27 cellular contexts compared by ENCODE assay signal in the genomic region with DNA sequence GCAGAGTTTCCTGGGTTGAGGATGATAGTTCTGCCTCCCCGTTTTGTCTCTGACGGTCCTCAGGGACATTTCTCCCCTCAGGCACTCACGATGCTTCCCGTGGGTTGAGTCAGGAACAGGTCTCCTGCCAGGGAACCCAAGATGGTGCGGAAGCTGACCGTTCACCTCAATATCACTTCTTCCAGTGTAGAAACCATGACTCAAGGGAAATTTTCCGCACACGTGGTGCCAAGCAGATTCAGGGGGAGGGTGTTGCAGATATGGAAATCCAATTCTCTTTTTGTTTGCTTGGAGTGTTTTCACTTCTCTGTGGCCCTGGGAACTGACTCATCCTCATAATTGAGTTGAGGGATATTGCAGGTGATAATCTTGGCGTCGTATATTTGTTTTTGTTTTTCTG. TPM values are rescaled to one million over a fixed set of nuclear protein-coding genes. Genes with fewer than 3 reads are reported as not detected.
DNase-seq lines count a peak whose midpoint lies in the region; ATAC-seq, FAIRE-seq and TF ChIP-seq lines count a peak whose summit lies in the region.
"Had no signal": no experiment of that assay in that cellular context is flagged by ENCODE, and none has a peak within 500 bp of the region (broad histone marks: within the 10 kb centered on the region; RNA-seq: fewer than 3 reads in every experiment).

No MANE protein-coding gene starts in this region.

- ATAC-seq in A549 (peak; percentile 44 to 47; a peak in 2 of 6 replicates), HG03342 (IDR thresholded peaks at IDR 0.05; ENCODE audit: unreplicated experiment) (no peak)
- no peak for ATAC-seq in stimulated activated effector memory CD8-positive, alpha-beta T cell treated with anti-CD3 and anti-CD28 coated beads, Interleukin-12 subunit alpha, Interleukin-12 subunit beta, amount 100 ng/mL, for 72 hours
- ATAC-seq: activated naive CD8-positive, alpha-beta T cell treated with anti-CD3 and anti-CD28 coated beads, Interleukin-2, amount 50 U/mL, for 24 hours; activated T-cell treated with anti-CD3 and anti-CD28 coated beads, Interleukin-2, amount 50 U/mL, for 4 hours; naive thymus-derived CD8-positive, alpha-beta T cell; Right ventricle myocardium inferior; SK-N-SH treated with all-trans-retinoic acid at 6 μM for 48 hours; stimulated activated naive CD8-positive, alpha-beta T cell treated with anti-CD3 and anti-CD28 coated beads, Interleukin-15, Interleukin-2, amounts not matched to agents 100 U/mL and 50 U/mL, for 24 hours had no signal

- H3K4me3 ChIP-seq in A549 (no peak overlapping the region), fibroblast of mammary gland (ENCODE audit: control insufficient read depth, low read depth, low read length) (no peak overlapping the region)
- H3K4me3 ChIP-seq: BLaER1, testis had no signal

- no peak for TF ChIP-seq POLR2A in A549 (IDR thresholded peaks at IDR 0.05; ENCODE audit: low read length)
- TF ChIP-seq POLR2A in H54 (IDR thresholded peaks at IDR 0.05; ENCODE audit: low read depth, low read length) = no peak

- WGBS in A549 (ENCODE audit: missing lambda C conversion rate) = under 1% methylated on average over 10 of the region's 10 CpGs

- no peaks in the 10 kb centered on the region for H3K36me3 Mint-ChIP-seq in stimulated activated effector memory CD8-positive, alpha-beta T cell treated with anti-CD3 and anti-CD28 coated beads, Interleukin-12 subunit alpha, Interleukin-12 subunit beta, amount 100 ng/mL, for 72 hours
- H3K36me3 Mint-ChIP-seq: naive thymus-derived CD8-positive, alpha-beta T cell had no signal

- CTCF ChIA-PET in A549 (lab: Yijun Ruan, JAX) = no interaction called here

- no peak for TF ChIP-seq CTCF in A549 (IDR thresholded peaks at IDR 0.05)
- no peak for TF ChIP-seq CTCF in fibroblast of mammary gland (conservative IDR thresholded peaks at IDR 0.05; ENCODE audit: control insufficient read depth, insufficient read depth, low read depth, low read length)

- peak overlapping the region; percentile 49; the same call in 2 of the 3 replicates for H3K4me2 ChIP-seq in A549
- H3K4me2 ChIP-seq: BLaER1 had no signal

- no peak overlapping the region for H3K4me3 Mint-ChIP-seq in stimulated activated effector memory CD8-positive, alpha-beta T cell treated with anti-CD3 and anti-CD28 coated beads, Interleukin-12 subunit alpha, Interleukin-12 subunit beta, amount 100 ng/mL, for 72 hours
- H3K4me3 Mint-ChIP-seq: activated CD4-positive, alpha-beta T cell treated with anti-CD3 and anti-CD28 coated beads, Interleukin-2, amount 10 ng/mL, durations not matched to agents 24 days and 14 days; activated naive CD8-positive, alpha-beta T cell treated with anti-CD3 and anti-CD28 coated beads, Interleukin-2, amount 50 U/mL, for 24 hours; activated T-cell treated with anti-CD3 and anti-CD28 coated beads, Interleukin-2, amount 50 U/mL, for 4 hours; naive thymus-derived CD8-positive, alpha-beta T cell had no signal

- TF ChIP-seq EP300 in A549 (IDR thresholded peaks at IDR 0.05) = no peak

- DNase-seq in A549 (ENCODE audit: low read depth in 1 of 2, low spot score in 1 of 2) (peak in 1 of 2 experiments; percentile 30), H54 (ENCODE audit: insufficient read length, low spot score) (no peak), RPMI8226 (peak; percentile 2), fibroblast of mammary gland (ENCODE audit: low read depth) (peak; percentile 36), NCI-H187 (lab: John Stamatoyannopoulos, UW) (no peak), NCI-H526 (lab: John Stamatoyannopoulos, UW) (no peak)
- no peak for DNase-seq in stimulated activated effector memory CD8-positive, alpha-beta T cell treated with anti-CD3 and anti-CD28 coated beads, Interleukin-12 subunit alpha, Interleukin-12 subunit beta, amount 100 ng/mL, for 72 hours (ENCODE audit: low spot score in 2 of 2)
- DNase-seq: ACHN; activated CD4-positive, alpha-beta T cell treated with anti-CD3 and anti-CD28 coated beads, Interleukin-2, amount 10 ng/mL, durations not matched to agents 24 days and 14 days; activated gamma-delta T cell treated with Interleukin-2 at 50 U/mL for 16 hours; activated naive CD8-positive, alpha-beta T cell treated with anti-CD3 and anti-CD28 coated beads, Interleukin-2, amount 50 U/mL, for 24 hours; activated T-cell treated with anti-CD3 and anti-CD28 coated beads, Interleukin-2, amount 50 U/mL, for 4 hours; DMS79; naive thymus-derived CD8-positive, alpha-beta T cell; NCI-H2171 treated with DMSO at 0.1 percent for 48 hours; NCI-H69; occipital lobe; stimulated activated naive CD8-positive, alpha-beta T cell treated with anti-CD3 and anti-CD28 coated beads, Interleukin-15, Interleukin-2, amounts not matched to agents 100 U/mL and 50 U/mL, for 24 hours; testis; WERI-Rb-1 had no signal

- no peaks in the 10 kb centered on the region for H3K4me1 Mint-ChIP-seq in stimulated activated effector memory CD8-positive, alpha-beta T cell treated with anti-CD3 and anti-CD28 coated beads, Interleukin-12 subunit alpha, Interleukin-12 subunit beta, amount 100 ng/mL, for 72 hours
- H3K4me1 Mint-ChIP-seq: activated CD4-positive, alpha-beta T cell treated with anti-CD3 and anti-CD28 coated beads, Interleukin-2, amount 10 ng/mL, durations not matched to agents 24 days and 14 days; activated naive CD8-positive, alpha-beta T cell treated with anti-CD3 and anti-CD28 coated beads, Interleukin-2, amount 50 U/mL, for 24 hours; naive thymus-derived CD8-positive, alpha-beta T cell had no signal

- no peaks in the 10 kb centered on the region for H3K9me3 Mint-ChIP-seq in stimulated activated effector memory CD8-positive, alpha-beta T cell treated with anti-CD3 and anti-CD28 coated beads, Interleukin-12 subunit alpha, Interleukin-12 subunit beta, amount 100 ng/mL, for 72 hours
- H3K9me3 Mint-ChIP-seq: activated CD4-positive, alpha-beta T cell treated with anti-CD3 and anti-CD28 coated beads, Interleukin-2, amount 10 ng/mL, durations not matched to agents 24 days and 14 days; activated naive CD8-positive, alpha-beta T cell treated with anti-CD3 and anti-CD28 coated beads, Interleukin-2, amount 50 U/mL, for 24 hours; activated T-cell treated with anti-CD3 and anti-CD28 coated beads, Interleukin-2, amount 50 U/mL, for 4 hours had no signal

- no peak overlapping the region for H3K27ac ChIP-seq in A549
- H3K27ac ChIP-seq: BLaER1, testis, WERI-Rb-1 had no signal

- FAIRE-seq in A549 (lab: Jason Lieb, UNC) (no peak), H54 (lab: Jason Lieb, UNC) (peak; percentile 38)
- FAIRE-seq: endothelial cell of umbilical vein, GM18507, keratinocyte had no signal

- 0 out of 3 replicates have a peak, but pooled peaks cover 3% of the 10 kb centered on the region for H3K4me1 ChIP-seq in A549
- H3K4me1 ChIP-seq: BLaER1, testis had no signal

- H3K9me3 ChIP-seq in A549 = no peaks in the 10 kb centered on the region
- H3K9me3 ChIP-seq: testis had no signal

- H3K27ac Mint-ChIP-seq in stimulated activated effector memory CD8-positive, alpha-beta T cell treated with anti-CD3 and anti-CD28 coated beads, Interleukin-12 subunit alpha, Interleukin-12 subunit beta, amount 100 ng/mL, for 72 hours = no peak overlapping the region
- H3K27ac Mint-ChIP-seq: activated CD4-positive, alpha-beta T cell treated with anti-CD3 and anti-CD28 coated beads, Interleukin-2, amount 10 ng/mL, durations not matched to agents 24 days and 14 days; activated naive CD8-positive, alpha-beta T cell treated with anti-CD3 and anti-CD28 coated beads, Interleukin-2, amount 50 U/mL, for 24 hours; naive thymus-derived CD8-positive, alpha-beta T cell had no signal

- no peak for TF ChIP-seq RAD21 in A549 (conservative IDR thresholded peaks at IDR 0.05 in 1 of 2, IDR thresholded peaks at IDR 0.05 in 1 of 2)

- POLR2A ChIA-PET in A549 (lab: Yijun Ruan, JAX) = no interaction called here

TF ChIP-seq in A549, 52 proteins besides CTCF, POLR2A, EP300 and RAD21:
- TF ChIP-seq BHLHE40 (IDR thresholded peaks at IDR 0.05; ENCODE audit: low read depth, low read length) (no peak), MAFK (IDR thresholded peaks at IDR 0.05; ENCODE audit: partially characterized antibody) (peak; percentile 29), GATA3 (IDR thresholded peaks at IDR 0.05; ENCODE audit: borderline replicate concordance) (no peak)
- TF ChIP-seq, protein P1, sequence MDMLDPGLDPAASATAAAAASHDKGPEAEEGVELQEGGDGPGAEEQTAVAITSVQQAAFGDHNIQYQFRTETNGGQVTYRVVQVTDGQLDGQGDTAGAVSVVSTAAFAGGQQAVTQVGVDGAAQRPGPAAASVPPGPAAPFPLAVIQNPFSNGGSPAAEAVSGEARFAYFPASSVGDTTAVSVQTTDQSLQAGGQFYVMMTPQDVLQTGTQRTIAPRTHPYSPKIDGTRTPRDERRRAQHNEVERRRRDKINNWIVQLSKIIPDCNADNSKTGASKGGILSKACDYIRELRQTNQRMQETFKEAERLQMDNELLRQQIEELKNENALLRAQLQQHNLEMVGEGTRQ (IDR thresholded peaks at IDR 0.05) = peak; percentile 20; the same call in 1 of the 2 replicates
- TF ChIP-seq, protein P2, sequence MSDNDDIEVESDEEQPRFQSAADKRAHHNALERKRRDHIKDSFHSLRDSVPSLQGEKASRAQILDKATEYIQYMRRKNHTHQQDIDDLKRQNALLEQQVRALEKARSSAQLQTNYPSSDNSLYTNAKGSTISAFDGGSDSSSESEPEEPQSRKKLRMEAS (IDR thresholded peaks at IDR 0.05) = no peak

RNA-seq across cellular contexts. Expression of a gene that starts 46.7 kb away (rescaled TPM):
- polyA plus RNA-seq in A549 (2011; rRNA removed) (not detected in 2 replicates), A549 (2017; fragmentation: RNase III; extraction: RNeasy Plus Mini Kit Qiagen cat#74134 plus additional on column Dnase treatment) (not detected in 3 replicates)
- not detected in 2 replicates for polyA plus RNA-seq in A549 (2012; cell fraction: cytosol; rRNA removed)
- not detected in 2 replicates for polyA plus RNA-seq in A549 (2012; cell fraction: nucleus; rRNA removed)
- polyA minus RNA-seq in A549 (2011; rRNA and poly(A)+ RNA removed) = not detected in 2 replicates
- polyA plus RNA-seq: endothelial cell of umbilical vein; keratinocyte; naive thymus-derived CD8-positive, alpha-beta T cell had no signal

Comparison
In these comparisons a context has a peak if more than half of its experiments do, and no peak if none do; other contexts are left out.
1. ATAC-seq: peak in A549 (2 of 2); none in HG03342 (single experiment) and stimulated activated effector memory CD8-positive, alpha-beta T cell treated with anti-CD3 and anti-CD28 coated beads, Interleukin-12 subunit alpha, Interleukin-12 subunit beta, amount 100 ng/mL, for 72 hours (single experiment).
2. DNase-seq: peak in RPMI8226 (single experiment) and fibroblast of mammary gland (single experiment); none in H54 (single experiment), NCI-H187 (0 of 2), stimulated activated effector memory CD8-positive, alpha-beta T cell treated with anti-CD3 and anti-CD28 coated beads, Interleukin-12 subunit alpha, Interleukin-12 subunit beta, amount 100 ng/mL, for 72 hours (0 of 2) and NCI-H526 (0 of 2).